31 cellular contexts compared by ENCODE assay signal in genomic region chr22:32713737-32714457, GRCh38.
"Had no signal": no experiment of that assay in that cellular context is flagged by ENCODE, and none has a peak within 500 bp of the region (broad histone marks: within the 10 kb centered on the region; RNA-seq: fewer than 3 reads in every experiment).

No MANE protein-coding gene starts in this region.

- FAIRE-seq: colon had no signal

- H3K4me1 ChIP-seq: adrenal gland, body of pancreas had no signal

- H3K36me3 ChIP-seq: adrenal gland, cardiac muscle cell, esophagus muscularis mucosa, gastroesophageal sphincter had no signal

- ATAC-seq: activated CD4-positive, alpha-beta T cell treated with anti-CD3 and anti-CD28 coated beads for 36 hours; activated CD8-positive, alpha-beta memory T cell treated with anti-CD3 and anti-CD28 coated beads, Interleukin-2, amount 10 ng/mL, durations not matched to agents 7 days and 5 days; activated CD8-positive, alpha-beta T cell treated with anti-CD3 and anti-CD28 coated beads, Interleukin-2, amount 10 ng/mL, durations not matched to agents 7 days and 5 days; activated naive CD8-positive, alpha-beta T cell treated with anti-CD3 and anti-CD28 coated beads, Interleukin-2, amount 50 U/mL, for 24 hours; body of pancreas; effector memory CD8-positive, alpha-beta T cell; gastroesophageal sphincter; T-cell had no signal

- H3K9me3 ChIP-seq: adrenal gland, body of pancreas, esophagus muscularis mucosa, gastroesophageal sphincter had no signal

- H3K27me3 ChIP-seq: adrenal gland, body of pancreas, cardiac muscle cell, esophagus muscularis mucosa, gastroesophageal sphincter had no signal

- H3K27ac ChIP-seq: adrenal gland, body of pancreas, cardiac muscle cell, esophagus muscularis mucosa, gastroesophageal sphincter had no signal

- DNase-seq: activated CD4-positive, alpha-beta memory T cell treated with anti-CD3 and anti-CD28 coated beads for 36 hours; activated CD4-positive, alpha-beta T cell treated with anti-CD3 and anti-CD28 coated beads for 36 hours; activated CD4-positive, alpha-beta T cell treated with anti-CD3 and anti-CD28 coated beads, Interleukin-2, amount 10 ng/mL, durations not matched to agents 24 days and 14 days; activated CD4-positive, CD25-positive, alpha-beta regulatory T cell; activated CD4-positive, CD25-positive, alpha-beta regulatory T cell treated with anti-CD3 and anti-CD28 coated beads, Interleukin-2, amount 50 U/mL, for 72 hours; activated CD8-positive, alpha-beta memory T cell treated with anti-CD3 and anti-CD28 coated beads, Interleukin-2, amount 10 ng/mL, durations not matched to agents 7 days and 5 days; activated CD8-positive, alpha-beta memory T cell treated with anti-CD3 and anti-CD28 coated beads, Interleukin-2, amount 50 U/mL, for 4 hours; activated CD8-positive, alpha-beta T cell treated with anti-CD3 and anti-CD28 coated beads, Interleukin-2, amount 10 ng/mL, durations not matched to agents 7 days and 5 days; activated effector memory CD4-positive, alpha-beta T cell treated with anti-CD3 and anti-CD28 coated beads, Interleukin-2, amount 50 U/mL, for 16 hours; activated naive CD4-positive, alpha-beta T cell treated with anti-CD3 and anti-CD28 coated beads for 36 hours; activated naive CD8-positive, alpha-beta T cell treated with anti-CD3 and anti-CD28 coated beads for 36 hours; activated naive CD8-positive, alpha-beta T cell treated with anti-CD3 and anti-CD28 coated beads, Interleukin-2, amount 50 U/mL, for 24 hours; activated T-cell treated with anti-CD3 and anti-CD28 coated beads, Interleukin-2, amount 50 U/mL, for 1 hour; activated T-cell treated with anti-CD3 and anti-CD28 coated beads, Interleukin-2, amount 50 U/mL, for 48 hours; adrenal gland; amygdala; aorta; body of pancreas; cortex of kidney; dermis blood vessel endothelial cell; effector CD4-positive, alpha-beta T cell; effector memory CD8-positive, alpha-beta T cell; erythroblast; foreskin melanocyte; SW 1271; T-cell; T1000 had no signal

- H3K4me3 ChIP-seq: adrenal gland, body of pancreas, cardiac muscle cell, esophagus muscularis mucosa, gastroesophageal sphincter had no signal
